Comparison of ENCODE assay signal across 1 cellular context in the genomic region with DNA sequence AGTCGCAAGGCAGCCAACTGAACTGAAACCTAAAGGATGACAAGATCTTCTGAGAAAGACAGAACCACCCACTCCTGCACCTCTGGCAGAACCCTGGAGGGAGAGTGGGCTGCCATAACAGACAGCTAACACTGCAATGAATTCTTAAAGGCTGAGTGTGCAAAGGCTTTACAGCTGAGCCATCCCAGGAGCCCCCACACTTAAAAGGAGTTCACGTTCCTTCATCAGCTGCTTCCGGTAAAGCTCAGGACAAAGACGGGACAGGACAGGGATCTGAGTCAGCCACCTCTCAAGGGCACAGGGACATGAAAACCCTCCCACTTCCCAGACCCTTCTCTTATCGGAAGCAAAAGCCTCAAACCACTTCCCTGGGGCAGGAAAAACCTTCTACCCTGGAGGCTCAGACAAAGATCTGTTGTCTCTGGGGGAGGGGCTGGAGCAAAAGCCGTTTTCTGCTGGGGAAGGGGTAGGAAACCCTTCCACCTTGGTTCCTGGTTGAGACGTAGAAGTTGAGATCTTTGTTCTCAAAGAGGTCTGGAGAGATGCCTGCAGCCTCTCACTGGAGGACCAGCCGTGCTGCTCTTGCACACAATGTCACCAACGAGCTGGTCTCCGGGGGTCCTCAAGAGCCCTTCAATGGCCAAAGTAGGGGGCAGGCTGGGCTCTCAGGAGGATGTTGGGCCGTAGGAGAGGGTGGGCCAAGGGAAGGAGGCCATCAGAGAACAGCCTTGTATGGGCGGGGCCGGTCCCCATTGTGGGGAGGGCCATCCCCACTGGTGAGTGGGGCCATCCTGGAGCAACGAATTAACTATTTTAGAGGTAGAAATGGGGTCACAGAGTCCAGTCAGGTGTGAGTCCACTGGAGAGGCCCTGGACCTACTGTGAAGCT.
TF ChIP-seq lines count a peak whose summit lies in the region.

No MANE protein-coding gene starts in this region.

TF ChIP-seq in K562, 482 proteins besides CTCF, POLR2A, EP300 and RAD21 (continued from another document):
- no peak for TF ChIP-seq SAFB (IDR thresholded peaks at IDR 0.05; ENCODE audit: borderline replicate concordance, low read depth, low read length)
- TF ChIP-seq, protein P1, sequence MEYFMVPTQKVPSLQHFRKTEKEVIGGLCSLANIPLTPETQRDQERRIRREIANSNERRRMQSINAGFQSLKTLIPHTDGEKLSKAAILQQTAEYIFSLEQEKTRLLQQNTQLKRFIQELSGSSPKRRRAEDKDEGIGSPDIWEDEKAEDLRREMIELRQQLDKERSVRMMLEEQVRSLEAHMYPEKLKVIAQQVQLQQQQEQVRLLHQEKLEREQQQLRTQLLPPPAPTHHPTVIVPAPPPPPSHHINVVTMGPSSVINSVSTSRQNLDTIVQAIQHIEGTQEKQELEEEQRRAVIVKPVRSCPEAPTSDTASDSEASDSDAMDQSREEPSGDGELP (CRISPR knock-in tag; IDR thresholded peaks at IDR 0.05; ENCODE audit: borderline replicate concordance) = peak; percentile 27; the same call in 1 of the 2 replicates
- no peak for TF ChIP-seq MXI1 (IDR thresholded peaks at IDR 0.05; ENCODE audit: low read depth, low read length)
- TF ChIP-seq SOX6 (IDR thresholded peaks at IDR 0.05) = no peak
- TF ChIP-seq, protein P2, sequence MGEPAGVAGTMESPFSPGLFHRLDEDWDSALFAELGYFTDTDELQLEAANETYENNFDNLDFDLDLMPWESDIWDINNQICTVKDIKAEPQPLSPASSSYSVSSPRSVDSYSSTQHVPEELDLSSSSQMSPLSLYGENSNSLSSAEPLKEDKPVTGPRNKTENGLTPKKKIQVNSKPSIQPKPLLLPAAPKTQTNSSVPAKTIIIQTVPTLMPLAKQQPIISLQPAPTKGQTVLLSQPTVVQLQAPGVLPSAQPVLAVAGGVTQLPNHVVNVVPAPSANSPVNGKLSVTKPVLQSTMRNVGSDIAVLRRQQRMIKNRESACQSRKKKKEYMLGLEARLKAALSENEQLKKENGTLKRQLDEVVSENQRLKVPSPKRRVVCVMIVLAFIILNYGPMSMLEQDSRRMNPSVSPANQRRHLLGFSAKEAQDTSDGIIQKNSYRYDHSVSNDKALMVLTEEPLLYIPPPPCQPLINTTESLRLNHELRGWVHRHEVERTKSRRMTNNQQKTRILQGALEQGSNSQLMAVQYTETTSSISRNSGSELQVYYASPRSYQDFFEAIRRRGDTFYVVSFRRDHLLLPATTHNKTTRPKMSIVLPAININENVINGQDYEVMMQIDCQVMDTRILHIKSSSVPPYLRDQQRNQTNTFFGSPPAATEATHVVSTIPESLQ (CRISPR knock-in tag; IDR thresholded peaks at IDR 0.05) = no peak
- peak; percentile 11; the same call in 1 of the 2 replicates for TF ChIP-seq ATF7 (IDR thresholded peaks at IDR 0.05)
- TF ChIP-seq MECOM (CRISPR knock-in tag; IDR thresholded peaks at IDR 0.05) = no peak
- TF ChIP-seq, protein P3, sequence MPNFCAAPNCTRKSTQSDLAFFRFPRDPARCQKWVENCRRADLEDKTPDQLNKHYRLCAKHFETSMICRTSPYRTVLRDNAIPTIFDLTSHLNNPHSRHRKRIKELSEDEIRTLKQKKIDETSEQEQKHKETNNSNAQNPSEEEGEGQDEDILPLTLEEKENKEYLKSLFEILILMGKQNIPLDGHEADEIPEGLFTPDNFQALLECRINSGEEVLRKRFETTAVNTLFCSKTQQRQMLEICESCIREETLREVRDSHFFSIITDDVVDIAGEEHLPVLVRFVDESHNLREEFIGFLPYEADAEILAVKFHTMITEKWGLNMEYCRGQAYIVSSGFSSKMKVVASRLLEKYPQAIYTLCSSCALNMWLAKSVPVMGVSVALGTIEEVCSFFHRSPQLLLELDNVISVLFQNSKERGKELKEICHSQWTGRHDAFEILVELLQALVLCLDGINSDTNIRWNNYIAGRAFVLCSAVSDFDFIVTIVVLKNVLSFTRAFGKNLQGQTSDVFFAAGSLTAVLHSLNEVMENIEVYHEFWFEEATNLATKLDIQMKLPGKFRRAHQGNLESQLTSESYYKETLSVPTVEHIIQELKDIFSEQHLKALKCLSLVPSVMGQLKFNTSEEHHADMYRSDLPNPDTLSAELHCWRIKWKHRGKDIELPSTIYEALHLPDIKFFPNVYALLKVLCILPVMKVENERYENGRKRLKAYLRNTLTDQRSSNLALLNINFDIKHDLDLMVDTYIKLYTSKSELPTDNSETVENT (CRISPR knock-in tag; IDR thresholded peaks at IDR 0.05) = no peak
- TF ChIP-seq MEF2A (IDR thresholded peaks at IDR 0.05; ENCODE audit: control insufficient read depth, low read depth, low read length) = no peak
- TF ChIP-seq GABPA (tag; conservative IDR thresholded peaks at IDR 0.05; ENCODE audit: low read depth) = peak; percentile 75
- TF ChIP-seq, protein P4, sequence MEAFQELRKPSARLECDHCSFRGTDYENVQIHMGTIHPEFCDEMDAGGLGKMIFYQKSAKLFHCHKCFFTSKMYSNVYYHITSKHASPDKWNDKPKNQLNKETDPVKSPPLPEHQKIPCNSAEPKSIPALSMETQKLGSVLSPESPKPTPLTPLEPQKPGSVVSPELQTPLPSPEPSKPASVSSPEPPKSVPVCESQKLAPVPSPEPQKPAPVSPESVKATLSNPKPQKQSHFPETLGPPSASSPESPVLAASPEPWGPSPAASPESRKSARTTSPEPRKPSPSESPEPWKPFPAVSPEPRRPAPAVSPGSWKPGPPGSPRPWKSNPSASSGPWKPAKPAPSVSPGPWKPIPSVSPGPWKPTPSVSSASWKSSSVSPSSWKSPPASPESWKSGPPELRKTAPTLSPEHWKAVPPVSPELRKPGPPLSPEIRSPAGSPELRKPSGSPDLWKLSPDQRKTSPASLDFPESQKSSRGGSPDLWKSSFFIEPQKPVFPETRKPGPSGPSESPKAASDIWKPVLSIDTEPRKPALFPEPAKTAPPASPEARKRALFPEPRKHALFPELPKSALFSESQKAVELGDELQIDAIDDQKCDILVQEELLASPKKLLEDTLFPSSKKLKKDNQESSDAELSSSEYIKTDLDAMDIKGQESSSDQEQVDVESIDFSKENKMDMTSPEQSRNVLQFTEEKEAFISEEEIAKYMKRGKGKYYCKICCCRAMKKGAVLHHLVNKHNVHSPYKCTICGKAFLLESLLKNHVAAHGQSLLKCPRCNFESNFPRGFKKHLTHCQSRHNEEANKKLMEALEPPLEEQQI (IDR thresholded peaks at IDR 0.05) = no peak
- TF ChIP-seq RB1 (IDR thresholded peaks at IDR 0.05; ENCODE audit: low read depth) = no peak
- peak; percentile 89 for TF ChIP-seq FOSL1 (tag; conservative IDR thresholded peaks at IDR 0.05)
- TF ChIP-seq, protein P5, sequence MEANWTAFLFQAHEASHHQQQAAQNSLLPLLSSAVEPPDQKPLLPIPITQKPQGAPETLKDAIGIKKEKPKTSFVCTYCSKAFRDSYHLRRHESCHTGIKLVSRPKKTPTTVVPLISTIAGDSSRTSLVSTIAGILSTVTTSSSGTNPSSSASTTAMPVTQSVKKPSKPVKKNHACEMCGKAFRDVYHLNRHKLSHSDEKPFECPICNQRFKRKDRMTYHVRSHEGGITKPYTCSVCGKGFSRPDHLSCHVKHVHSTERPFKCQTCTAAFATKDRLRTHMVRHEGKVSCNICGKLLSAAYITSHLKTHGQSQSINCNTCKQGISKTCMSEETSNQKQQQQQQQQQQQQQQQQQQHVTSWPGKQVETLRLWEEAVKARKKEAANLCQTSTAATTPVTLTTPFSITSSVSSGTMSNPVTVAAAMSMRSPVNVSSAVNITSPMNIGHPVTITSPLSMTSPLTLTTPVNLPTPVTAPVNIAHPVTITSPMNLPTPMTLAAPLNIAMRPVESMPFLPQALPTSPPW (CRISPR knock-in tag; IDR thresholded peaks at IDR 0.05) = peak; percentile 47; the same call in 1 of the 2 replicates
- peak; percentile 60 for TF ChIP-seq ELF1 (tag; IDR thresholded peaks at IDR 0.05)
- TF ChIP-seq ZNF121 (CRISPR knock-in tag; conservative IDR thresholded peaks at IDR 0.05) = no peak
- TF ChIP-seq SRF (CRISPR knock-in tag; IDR thresholded peaks at IDR 0.05) = peak in 1 of 2 experiments; percentile 50; a peak in 1 of 4 replicates
- TF ChIP-seq PHF8 (IDR thresholded peaks at IDR 0.05; ENCODE audit: borderline replicate concordance, low read length) = no peak
